Comparison of ENCODE assay signal across 1 cellular context in genomic region chr6:132052096-132052495, GRCh38.
TF ChIP-seq lines count a peak whose summit lies in the region.

No MANE protein-coding gene starts in this region.

TF ChIP-seq in HepG2, 621 proteins besides CTCF, POLR2A, EP300 and RAD21:
- TF ChIP-seq AHDC1 (CRISPR knock-in tag; IDR thresholded peaks at IDR 0.05; ENCODE audit: borderline replicate concordance) (no peak), U2AF1 (optimal IDR thresholded peaks at IDR 0.05; ENCODE audit: low read depth, low read length) (no peak), JDP2 (CRISPR knock-in tag; IDR thresholded peaks at IDR 0.05; ENCODE audit: borderline replicate concordance) (no peak), ZNF432 (CRISPR knock-in tag; IDR thresholded peaks at IDR 0.05; ENCODE audit: borderline replicate concordance) (no peak), ZBTB38 (CRISPR knock-in tag; IDR thresholded peaks at IDR 0.05) (no peak), MED8 (CRISPR knock-in tag; IDR thresholded peaks at IDR 0.05; ENCODE audit: insufficient replicate concordance) (no peak), RNF2 (conservative IDR thresholded peaks at IDR 0.05; ENCODE audit: low read depth) (no peak), NFIB (CRISPR knock-in tag; IDR thresholded peaks at IDR 0.05; ENCODE audit: borderline replicate concordance) (no peak), ZNF672 (CRISPR knock-in tag; IDR thresholded peaks at IDR 0.05) (no peak), CEBPB (IDR thresholded peaks at IDR 0.05; ENCODE audit: borderline replicate concordance, low read depth, low read length) (no peak), JUN (CRISPR knock-in tag; IDR thresholded peaks at IDR 0.05) (no peak), ZNF615 (CRISPR knock-in tag; IDR thresholded peaks at IDR 0.05; ENCODE audit: borderline replicate concordance) (no peak), RFXAP (CRISPR knock-in tag; IDR thresholded peaks at IDR 0.05; ENCODE audit: borderline replicate concordance) (no peak), HCFC1 (IDR thresholded peaks at IDR 0.05; ENCODE audit: low read depth, low read length) (no peak), ZNF362 (CRISPR knock-in tag; IDR thresholded peaks at IDR 0.05; ENCODE audit: borderline replicate concordance) (no peak), TSC22D2 (CRISPR knock-in tag; IDR thresholded peaks at IDR 0.05; ENCODE audit: borderline replicate concordance) (no peak)
- TF ChIP-seq, protein P1, sequence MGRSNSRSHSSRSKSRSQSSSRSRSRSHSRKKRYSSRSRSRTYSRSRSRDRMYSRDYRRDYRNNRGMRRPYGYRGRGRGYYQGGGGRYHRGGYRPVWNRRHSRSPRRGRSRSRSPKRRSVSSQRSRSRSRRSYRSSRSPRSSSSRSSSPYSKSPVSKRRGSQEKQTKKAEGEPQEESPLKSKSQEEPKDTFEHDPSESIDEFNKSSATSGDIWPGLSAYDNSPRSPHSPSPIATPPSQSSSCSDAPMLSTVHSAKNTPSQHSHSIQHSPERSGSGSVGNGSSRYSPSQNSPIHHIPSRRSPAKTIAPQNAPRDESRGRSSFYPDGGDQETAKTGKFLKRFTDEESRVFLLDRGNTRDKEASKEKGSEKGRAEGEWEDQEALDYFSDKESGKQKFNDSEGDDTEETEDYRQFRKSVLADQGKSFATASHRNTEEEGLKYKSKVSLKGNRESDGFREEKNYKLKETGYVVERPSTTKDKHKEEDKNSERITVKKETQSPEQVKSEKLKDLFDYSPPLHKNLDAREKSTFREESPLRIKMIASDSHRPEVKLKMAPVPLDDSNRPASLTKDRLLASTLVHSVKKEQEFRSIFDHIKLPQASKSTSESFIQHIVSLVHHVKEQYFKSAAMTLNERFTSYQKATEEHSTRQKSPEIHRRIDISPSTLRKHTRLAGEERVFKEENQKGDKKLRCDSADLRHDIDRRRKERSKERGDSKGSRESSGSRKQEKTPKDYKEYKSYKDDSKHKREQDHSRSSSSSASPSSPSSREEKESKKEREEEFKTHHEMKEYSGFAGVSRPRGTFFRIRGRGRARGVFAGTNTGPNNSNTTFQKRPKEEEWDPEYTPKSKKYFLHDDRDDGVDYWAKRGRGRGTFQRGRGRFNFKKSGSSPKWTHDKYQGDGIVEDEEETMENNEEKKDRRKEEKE (IDR thresholded peaks at IDR 0.05) = no peak
- TF ChIP-seq, protein P2, sequence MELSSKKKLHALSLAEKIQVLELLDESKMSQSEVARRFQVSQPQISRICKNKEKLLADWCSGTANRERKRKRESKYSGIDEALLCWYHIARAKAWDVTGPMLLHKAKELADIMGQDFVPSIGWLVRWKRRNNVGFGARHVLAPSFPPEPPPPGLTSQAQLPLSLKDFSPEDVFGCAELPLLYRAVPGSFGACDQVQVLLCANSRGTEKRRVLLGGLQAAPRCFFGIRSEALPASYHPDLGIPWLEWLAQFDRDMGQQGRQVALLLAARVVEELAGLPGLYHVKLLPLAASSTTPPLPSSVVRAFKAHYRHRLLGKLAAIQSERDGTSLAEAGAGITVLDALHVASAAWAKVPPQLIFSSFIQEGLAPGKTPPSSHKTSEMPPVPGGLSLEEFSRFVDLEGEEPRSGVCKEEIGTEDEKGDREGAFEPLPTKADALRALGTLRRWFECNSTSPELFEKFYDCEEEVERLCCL (CRISPR knock-in tag; IDR thresholded peaks at IDR 0.05; ENCODE audit: borderline replicate concordance) = no peak
- TF ChIP-seq, protein P3, sequence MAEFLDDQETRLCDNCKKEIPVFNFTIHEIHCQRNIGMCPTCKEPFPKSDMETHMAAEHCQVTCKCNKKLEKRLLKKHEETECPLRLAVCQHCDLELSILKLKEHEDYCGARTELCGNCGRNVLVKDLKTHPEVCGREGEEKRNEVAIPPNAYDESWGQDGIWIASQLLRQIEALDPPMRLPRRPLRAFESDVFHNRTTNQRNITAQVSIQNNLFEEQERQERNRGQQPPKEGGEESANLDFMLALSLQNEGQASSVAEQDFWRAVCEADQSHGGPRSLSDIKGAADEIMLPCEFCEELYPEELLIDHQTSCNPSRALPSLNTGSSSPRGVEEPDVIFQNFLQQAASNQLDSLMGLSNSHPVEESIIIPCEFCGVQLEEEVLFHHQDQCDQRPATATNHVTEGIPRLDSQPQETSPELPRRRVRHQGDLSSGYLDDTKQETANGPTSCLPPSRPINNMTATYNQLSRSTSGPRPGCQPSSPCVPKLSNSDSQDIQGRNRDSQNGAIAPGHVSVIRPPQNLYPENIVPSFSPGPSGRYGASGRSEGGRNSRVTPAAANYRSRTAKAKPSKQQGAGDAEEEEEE (CRISPR knock-in tag; IDR thresholded peaks at IDR 0.05; ENCODE audit: borderline replicate concordance) = no peak
